Comparison of ENCODE assay signal across 8 cellular contexts in genomic region chr11:88103337-88104206, GRCh38.
DNase-seq lines count a peak whose midpoint lies in the region; ATAC-seq and TF ChIP-seq lines count a peak whose summit lies in the region.

No MANE protein-coding gene starts in this region.

- TF ChIP-seq CTCF in heart right ventricle (IDR thresholded peaks at IDR 0.05) = peak in 6 of 9 donors; percentile 17 to 57 (median 30)
- peak; percentile 73 for TF ChIP-seq CTCF in HL-60 (IDR thresholded peaks at IDR 0.05; ENCODE audit: insufficient read depth, low read length)
- TF ChIP-seq CTCF in chondrocyte (IDR thresholded peaks at IDR 0.05) = peak; percentile 73
- peak; percentile 31 for TF ChIP-seq CTCF in neural cell (IDR thresholded peaks at IDR 0.05; ENCODE audit: poor library complexity, severe bottlenecking)

- H3K4me2 ChIP-seq in neural cell (ENCODE audit: low read length) = no peak overlapping the region

- H3K36me3 Mint-ChIP-seq in chondrocyte (ENCODE audit: low read depth) = no peaks in the 10 kb centered on the region

- H3K9me3 ChIP-seq in heart right ventricle (peaks cover 0 to 19% (median 0%) of the 10 kb centered on the region in 11 donors), SJSA1 (replicated peaks) (no peaks in the 10 kb centered on the region), neural cell (ENCODE audit: low read length) (no peaks in the 10 kb centered on the region)
- H3K9me3 ChIP-seq in effector memory CD4-positive, alpha-beta T cell (ENCODE audit: control insufficient read depth, low read length) = no peaks in the 10 kb centered on the region

- TF ChIP-seq RAD21 in neural cell (conservative IDR thresholded peaks at IDR 0.05) = no peak

- H2AFZ ChIP-seq in neural cell (ENCODE audit: low read depth, low read length) = peak overlapping the region; percentile 21

- H3K4me3 ChIP-seq in heart right ventricle = no peak overlapping the region
- H3K4me3 ChIP-seq in HL-60 (replicated peaks; ENCODE audit: insufficient read depth, low read length) = no peak overlapping the region
- H3K4me3 ChIP-seq in SJSA1 = no peak overlapping the region
- no peak overlapping the region for H3K4me3 ChIP-seq in neural cell (ENCODE audit: low read length)
- H3K4me3 ChIP-seq in effector memory CD4-positive, alpha-beta T cell (ENCODE audit: insufficient read depth, low read depth, low read length, poor library complexity, severe bottlenecking) = no peak overlapping the region

- H3K4me1 ChIP-seq in heart right ventricle = no peaks in the 10 kb centered on the region
- H3K4me1 ChIP-seq in SJSA1 (replicated peaks) = no peaks in the 10 kb centered on the region
- no peaks in the 10 kb centered on the region for H3K4me1 ChIP-seq in effector memory CD4-positive, alpha-beta T cell (ENCODE audit: control insufficient read depth, insufficient read depth, low read length, poor library complexity, severe bottlenecking)

- no peaks in the 10 kb centered on the region for H3K4me1 Mint-ChIP-seq in chondrocyte (ENCODE audit: low read depth)

- no peak overlapping the region for H3K27ac Mint-ChIP-seq in chondrocyte (ENCODE audit: unreplicated experiment)

- intact Hi-C loops in heart right ventricle (cut with DNase I) (loop anchor here in 2 of 10 donors (5.0 to 10.0 kb wide), 2 partner anchors 439 to 441 kb away; no protein-coding TSS in a partner anchor), cardiac septum (cut with DNase I) (no loop called here)

- H3K79me2 ChIP-seq in neural cell (replicated peaks; ENCODE audit: insufficient read depth, low read length) = no peaks in the 10 kb centered on the region

- H4K20me1 ChIP-seq in neural cell (ENCODE audit: insufficient read depth) = no peaks in the 10 kb centered on the region

- H3K4me3 Mint-ChIP-seq in chondrocyte (ENCODE audit: unreplicated experiment) = no peak overlapping the region

- no peak for TF ChIP-seq EP300 in neural cell (conservative IDR thresholded peaks at IDR 0.05; ENCODE audit: poor library complexity, severe bottlenecking)

- H3K36me3 ChIP-seq in heart right ventricle = no peaks in the 10 kb centered on the region
- no peaks in the 10 kb centered on the region for H3K36me3 ChIP-seq in SJSA1
- H3K36me3 ChIP-seq in neural cell (ENCODE audit: insufficient read depth, low read length) = no peaks in the 10 kb centered on the region
- no peaks in the 10 kb centered on the region for H3K36me3 ChIP-seq in effector memory CD4-positive, alpha-beta T cell (ENCODE audit: control insufficient read depth, insufficient read depth, low read length)

- H3K9me2 ChIP-seq in neural cell (ENCODE audit: insufficient read depth, low read length) = no peaks in the 10 kb centered on the region

- H3K27me3 ChIP-seq in heart right ventricle (no peaks in the 10 kb centered on the region), HL-60 (ENCODE audit: insufficient read depth, poor library complexity, severe bottlenecking) (no peaks in the 10 kb centered on the region), SJSA1 (replicated peaks) (no peaks in the 10 kb centered on the region), neural cell (ENCODE audit: insufficient read depth, low read depth, low read length) (no peaks in the 10 kb centered on the region)
- H3K27me3 ChIP-seq in effector memory CD4-positive, alpha-beta T cell (replicated peaks; ENCODE audit: control insufficient read depth, insufficient read depth, low read length, poor library complexity, severe bottlenecking) = no peaks in the 10 kb centered on the region

- no peak for ATAC-seq in heart right ventricle
- peak; percentile 88 for ATAC-seq in GM21526 (IDR thresholded peaks at IDR 0.05; ENCODE audit: low FRiP score, unreplicated experiment)

- H3K9me3 Mint-ChIP-seq in chondrocyte (ENCODE audit: low read depth) = peaks cover 11% of the 10 kb centered on the region

- DNase-seq in heart right ventricle (peak in 1 of 2 donors; percentile 5), cardiac septum (ENCODE audit: low spot score) (no peak), HL-60 (ENCODE audit: low read depth in 1 of 2, low spot score in 1 of 2) (peak; percentile 21 to 74), SJSA1 (ENCODE audit: low read depth in 1 of 2, low spot score in 2 of 2) (peak; percentile 14 to 33), chondrocyte (ENCODE audit: low spot score) (no peak)
- no peak for DNase-seq in effector memory CD4-positive, alpha-beta T cell

- no peaks in the 10 kb centered on the region for H3F3A ChIP-seq in neural cell (ENCODE audit: insufficient read depth, low read length, poor library complexity, severe bottlenecking)

- no peak overlapping the region for H3K27ac ChIP-seq in heart right ventricle
- H3K27ac ChIP-seq in HL-60 (replicated peaks) = no peak overlapping the region
- H3K27ac ChIP-seq in SJSA1 = no peak overlapping the region
- peak overlapping the region; percentile 97 for H3K27ac ChIP-seq in neural cell (ENCODE audit: low read length)
- no peak overlapping the region for H3K27ac ChIP-seq in effector memory CD4-positive, alpha-beta T cell (ENCODE audit: insufficient read depth, low read length, poor library complexity, severe bottlenecking)

- WGBS in heart right ventricle, 2 donors = 70 to 72% methylated on average over 9 of the region's 9 CpGs

- H3K27me3 Mint-ChIP-seq in chondrocyte (ENCODE audit: low read depth) = peaks cover 4% of the 10 kb centered on the region

- no peak overlapping the region for H3K9ac ChIP-seq in neural cell (ENCODE audit: low read length)

TF ChIP-seq in neural cell, 6 proteins besides CTCF, POLR2A, EP300 and RAD21:
- TF ChIP-seq SMC3 (conservative IDR thresholded peaks at IDR 0.05; ENCODE audit: poor library complexity) = no peak
- TF ChIP-seq, protein P1, sequence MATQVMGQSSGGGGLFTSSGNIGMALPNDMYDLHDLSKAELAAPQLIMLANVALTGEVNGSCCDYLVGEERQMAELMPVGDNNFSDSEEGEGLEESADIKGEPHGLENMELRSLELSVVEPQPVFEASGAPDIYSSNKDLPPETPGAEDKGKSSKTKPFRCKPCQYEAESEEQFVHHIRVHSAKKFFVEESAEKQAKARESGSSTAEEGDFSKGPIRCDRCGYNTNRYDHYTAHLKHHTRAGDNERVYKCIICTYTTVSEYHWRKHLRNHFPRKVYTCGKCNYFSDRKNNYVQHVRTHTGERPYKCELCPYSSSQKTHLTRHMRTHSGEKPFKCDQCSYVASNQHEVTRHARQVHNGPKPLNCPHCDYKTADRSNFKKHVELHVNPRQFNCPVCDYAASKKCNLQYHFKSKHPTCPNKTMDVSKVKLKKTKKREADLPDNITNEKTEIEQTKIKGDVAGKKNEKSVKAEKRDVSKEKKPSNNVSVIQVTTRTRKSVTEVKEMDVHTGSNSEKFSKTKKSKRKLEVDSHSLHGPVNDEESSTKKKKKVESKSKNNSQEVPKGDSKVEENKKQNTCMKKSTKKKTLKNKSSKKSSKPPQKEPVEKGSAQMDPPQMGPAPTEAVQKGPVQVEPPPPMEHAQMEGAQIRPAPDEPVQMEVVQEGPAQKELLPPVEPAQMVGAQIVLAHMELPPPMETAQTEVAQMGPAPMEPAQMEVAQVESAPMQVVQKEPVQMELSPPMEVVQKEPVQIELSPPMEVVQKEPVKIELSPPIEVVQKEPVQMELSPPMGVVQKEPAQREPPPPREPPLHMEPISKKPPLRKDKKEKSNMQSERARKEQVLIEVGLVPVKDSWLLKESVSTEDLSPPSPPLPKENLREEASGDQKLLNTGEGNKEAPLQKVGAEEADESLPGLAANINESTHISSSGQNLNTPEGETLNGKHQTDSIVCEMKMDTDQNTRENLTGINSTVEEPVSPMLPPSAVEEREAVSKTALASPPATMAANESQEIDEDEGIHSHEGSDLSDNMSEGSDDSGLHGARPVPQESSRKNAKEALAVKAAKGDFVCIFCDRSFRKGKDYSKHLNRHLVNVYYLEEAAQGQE (IDR thresholded peaks at IDR 0.05; ENCODE audit: borderline replicate concordance) = no peak
- TF ChIP-seq MXI1 (conservative IDR thresholded peaks at IDR 0.05; ENCODE audit: poor library complexity, severe bottlenecking) = no peak
- TF ChIP-seq POLR2AphosphoS5 (IDR thresholded peaks at IDR 0.05) = no peak
- TF ChIP-seq EZH2 (IDR thresholded peaks at IDR 0.05; ENCODE audit: borderline replicate concordance, insufficient read depth, low read length, poor library complexity, severe bottlenecking) = no peak
- TF ChIP-seq TAF1 (IDR thresholded peaks at IDR 0.05; ENCODE audit: low read depth) = no peak

Comparison
In these comparisons a context has a peak if more than half of its experiments do, and no peak if none do; other contexts are left out.
1. DNase-seq: peak in HL-60 (2 of 2) and SJSA1 (2 of 2); none in cardiac septum (single experiment), chondrocyte (single experiment) and effector memory CD4-positive, alpha-beta T cell (0 of 3).
2. Peak in every context shown above with its lines, with median percentiles within 50 percentile points of each other: CTCF ChIP-seq.